In the genomic region with DNA sequence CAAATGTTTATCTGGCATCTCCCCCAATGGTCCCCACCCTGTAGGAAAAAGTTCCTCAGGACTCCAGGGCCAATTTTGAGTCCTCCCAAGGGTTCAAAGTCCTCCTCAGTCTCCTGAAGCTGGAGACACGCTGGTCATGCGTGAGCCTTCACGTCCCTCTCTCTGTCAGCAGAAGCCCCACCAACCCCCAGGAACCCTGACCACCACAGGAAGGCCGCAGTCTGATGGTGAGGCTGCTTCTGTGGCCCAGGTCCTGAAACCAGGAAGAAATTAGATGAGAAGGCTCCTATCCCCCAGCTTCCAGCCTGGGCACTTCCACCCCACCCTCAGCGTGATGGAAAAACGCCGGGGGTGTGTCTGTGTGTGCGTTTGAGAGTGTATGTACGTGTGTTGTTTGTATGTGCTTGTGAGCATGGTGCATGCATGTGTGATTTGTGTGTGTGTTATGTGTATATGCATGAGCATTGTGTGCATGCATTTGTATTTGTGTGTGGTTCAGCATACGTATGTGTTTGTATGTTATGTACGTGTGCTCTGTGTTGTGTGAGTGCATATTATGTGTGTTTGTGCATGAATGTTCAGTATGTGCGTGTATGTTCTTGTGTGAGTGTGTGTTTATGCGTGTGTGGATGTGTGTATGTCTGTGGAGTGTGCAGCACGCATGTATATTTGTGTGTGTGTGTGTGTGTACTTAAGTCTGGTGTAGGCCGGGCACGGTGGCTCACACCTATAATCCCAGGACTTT, we compare ENCODE assay signal across 17 cellular contexts.
DNase-seq lines count a peak whose midpoint lies in the region; ATAC-seq, FAIRE-seq and TF ChIP-seq lines count a peak whose summit lies in the region.
"Had no signal": no experiment of that assay in that cellular context is flagged by ENCODE, and none has a peak within 500 bp of the region (broad histone marks: within the 10 kb centered on the region; RNA-seq: fewer than 3 reads in every experiment).

No MANE protein-coding gene starts in this region.

- 85% methylated on average over 16 of the region's 16 CpGs for WGBS in prostate gland

- no peak for TF ChIP-seq POLR2A in prostate gland (IDR thresholded peaks at IDR 0.05)

- no peaks in the 10 kb centered on the region for H3K79me2 ChIP-seq in keratinocyte (ENCODE audit: control insufficient read depth, insufficient read depth, low read length)

- H3K27ac ChIP-seq in VCaP = peak overlapping the region; percentile 62; the same call in 1 of the 2 replicates
- H3K27ac ChIP-seq in keratinocyte (ENCODE audit: control insufficient read depth, insufficient read depth, low read length) = peak overlapping the region; percentile 87
- peak overlapping the region; percentile 81 to 87 for H3K27ac ChIP-seq in prostate gland

- TF ChIP-seq CTCF in Caco-2 (IDR thresholded peaks at IDR 0.05; ENCODE audit: insufficient read depth in 1 of 2, low read depth in 1 of 2, low read length in 1 of 2, severe bottlenecking in 1 of 2, unreplicated experiment in 1 of 2) (no peak), VCaP (conservative IDR thresholded peaks at IDR 0.05) (no peak), keratinocyte (optimal IDR thresholded peaks at IDR 0.05 in 1 of 3, IDR thresholded peaks at IDR 0.05 in 1 of 3, conservative IDR thresholded peaks at IDR 0.05 in 1 of 3; ENCODE audit: extremely low read depth in 1 of 3, insufficient read depth in 2 of 3, low read length in 3 of 3) (no peak), prostate gland (IDR thresholded peaks at IDR 0.05) (no peak)

- FAIRE-seq in keratinocyte (lab: Jason Lieb, UNC) (no peak), RCC 7860 (lab: Jason Lieb, UNC) (no peak)
- FAIRE-seq: islet of Langerhans had no signal

- H3K4me1 Mint-ChIP-seq in Caco-2 (ENCODE audit: low read depth, unreplicated experiment) = peaks cover 29% of the 10 kb centered on the region

- H3K27me3 Mint-ChIP-seq in Caco-2 (ENCODE audit: insufficient read depth, unreplicated experiment) = no peaks in the 10 kb centered on the region
- H3K27me3 Mint-ChIP-seq: central memory CD8-positive, alpha-beta T cell; IgD-negative memory B cell had no signal

- H3K9me3 ChIP-seq in Caco-2 (no peaks in the 10 kb centered on the region), keratinocyte (ENCODE audit: control insufficient read depth, low read depth, low read length) (no peaks in the 10 kb centered on the region), prostate gland (no peaks in the 10 kb centered on the region)
- H3K9me3 ChIP-seq: BE2C, transverse colon had no signal

- no peak overlapping the region for H2AFZ ChIP-seq in keratinocyte (ENCODE audit: control insufficient read depth, low read length)

- POLR2A ChIA-PET in Caco-2 (lab: Charles Lee) = interaction anchor here (0.6 to 2.2 kb wide), 4 partner anchors 9 to 252 kb away, joined by 3 to 20 read pairs (median 8); no protein-coding TSS in a partner anchor

- peak overlapping the region; percentile 99 for H3K27ac Mint-ChIP-seq in Caco-2 (ENCODE audit: unreplicated experiment)
- H3K27ac Mint-ChIP-seq: activated naive CD4-positive, alpha-beta T cell treated with anti-CD3 and anti-CD28 coated beads, Interleukin-2, amount 50 U/mL, for 24 hours had no signal

- H3K4me2 ChIP-seq in keratinocyte (ENCODE audit: control insufficient read depth, extremely low read depth, insufficient read depth, low read depth, low read length) = peak overlapping the region; percentile 85

- H3K27me3 ChIP-seq in Caco-2 (replicated peaks; ENCODE audit: control insufficient read depth, insufficient read depth, low read length) (no peaks in the 10 kb centered on the region), keratinocyte (ENCODE audit: control insufficient read depth, extremely low read depth, insufficient read depth, low read length) (no peaks in the 10 kb centered on the region), prostate gland (replicated peaks; ENCODE audit: insufficient read depth) (no peaks in the 10 kb centered on the region)
- H3K27me3 ChIP-seq: BE2C, transverse colon had no signal

- peaks cover 26% of the 10 kb centered on the region for H3K4me1 ChIP-seq in Caco-2
- peaks cover 20% of the 10 kb centered on the region for H3K4me1 ChIP-seq in keratinocyte (ENCODE audit: control insufficient read depth, extremely low read depth, insufficient read depth, low read length)
- H3K4me1 ChIP-seq in prostate gland (replicated peaks) = peaks cover 10% of the 10 kb centered on the region

- peak overlapping the region; percentile 74 for H3K4me3 Mint-ChIP-seq in Caco-2 (ENCODE audit: unreplicated experiment)
- H3K4me3 Mint-ChIP-seq: activated naive CD4-positive, alpha-beta T cell treated with anti-CD3 and anti-CD28 coated beads, Interleukin-2, amount 50 U/mL, for 24 hours; central memory CD8-positive, alpha-beta T cell; IgD-negative memory B cell had no signal

- H3K9ac ChIP-seq in keratinocyte (ENCODE audit: control insufficient read depth, extremely low read depth, insufficient read depth, low read length) = no peak overlapping the region

- BruUV-seq in Caco-2 (replicated peaks; lab: Mats Ljungman, UMichigan) = no TSS peak

- no peaks in the 10 kb centered on the region for H3K9me1 ChIP-seq in keratinocyte (ENCODE audit: control insufficient read depth, extremely low read depth, insufficient read depth, low read length)

- H4K20me1 ChIP-seq in keratinocyte (ENCODE audit: control insufficient read depth, extremely low read depth, insufficient read depth, low read length) = no peaks in the 10 kb centered on the region

- DNase-seq in Caco-2 = no peak
- no peak for DNase-seq in keratinocyte (ENCODE audit: low read depth, low spot score)
- DNase-seq in prostate gland (ENCODE audit: low spot score) = no peak
- no peak for DNase-seq in RCC 7860 (ENCODE audit: low spot score)
- DNase-seq in C1 segment of cervical spinal cord (lab: John Stamatoyannopoulos, UW) = no peak
- DNase-seq in T-helper 1 cell = no peak
- DNase-seq: activated CD4-positive, alpha-beta T cell treated with anti-CD3 and anti-CD28 coated beads for 48 hours; BE2C; NCI-H1048; stimulated activated CD4-positive, alpha-beta T cell treated with anti-CD3 and anti-CD28 coated beads, Interleukin-4, amount 100 ng/mL, for 1 hour; transverse colon had no signal

- H3K4me3 ChIP-seq in Caco-2 (ENCODE audit: low read depth, low read length) (peak overlapping the region; percentile 36; the same call in 1 of the 2 replicates), keratinocyte (ENCODE audit: control insufficient read depth in 2 of 3, extremely low read depth in 1 of 3, insufficient read depth in 2 of 3, low read depth in 1 of 3, low read length in 3 of 3) (no peak overlapping the region), prostate gland (no peak overlapping the region)
- H3K4me3 ChIP-seq: transverse colon had no signal

- peaks cover 20% of the 10 kb centered on the region for H3K9me3 Mint-ChIP-seq in Caco-2 (ENCODE audit: unreplicated experiment)
- H3K9me3 Mint-ChIP-seq: activated naive CD4-positive, alpha-beta T cell treated with anti-CD3 and anti-CD28 coated beads, Interleukin-2, amount 50 U/mL, for 24 hours had no signal

- H3K36me3 ChIP-seq in Caco-2 (ENCODE audit: control insufficient read depth, insufficient read depth, low read length) (no peaks in the 10 kb centered on the region), keratinocyte (ENCODE audit: control insufficient read depth in 2 of 2, extremely low read depth in 1 of 2, insufficient read depth in 2 of 2, low read length in 2 of 2) (no peaks in the 10 kb centered on the region), prostate gland (no peaks in the 10 kb centered on the region)
- H3K36me3 ChIP-seq: BE2C, transverse colon had no signal

- intact Hi-C loops in Caco-2 (cut with micrococcal nuclease; ENCODE audit: unreplicated experiment) = no loop called here
- intact Hi-C loops in prostate gland (cut with DNase I) = no loop called here

- H3K36me3 Mint-ChIP-seq in Caco-2 (ENCODE audit: insufficient read depth, unreplicated experiment) = peaks cover 41% of the 10 kb centered on the region
- H3K36me3 Mint-ChIP-seq: activated naive CD4-positive, alpha-beta T cell treated with anti-CD3 and anti-CD28 coated beads, Interleukin-2, amount 50 U/mL, for 24 hours; IgD-negative memory B cell had no signal

- dilution Hi-C loops in keratinocyte (cut with MboI; ENCODE audit: extremely low pct_ligation_motif_present, low sequenced_read_pairs) = no loop called here

- ATAC-seq in GM21381 (IDR thresholded peaks at IDR 0.05; ENCODE audit: unreplicated experiment) = no peak

- CTCF ChIA-PET in Caco-2 (lab: Charles Lee) = interaction anchor here (1.4 to 1.6 kb wide), 3 partner anchors 8 to 14 kb away, joined by 4 to 12 read pairs (median 6); no protein-coding TSS in a partner anchor
